ENCODE assay signal across 1 cellular context in genomic region chr9:137229903-137230719, GRCh38.
TF ChIP-seq lines count a peak whose summit lies in the region.

No MANE protein-coding gene starts in this region.

TF ChIP-seq in HepG2, 621 proteins besides CTCF, POLR2A, EP300 and RAD21 (continued from another document and continues in another):
- TF ChIP-seq SIN3A (IDR thresholded peaks at IDR 0.05; ENCODE audit: borderline replicate concordance, low read depth, low read length) (0 out of 2 replicates have a peak, but pooled peaks have one; percentile 21), KDM1A (CRISPR knock-in tag; IDR thresholded peaks at IDR 0.05) (no peak), CBX5 (CRISPR knock-in tag; IDR thresholded peaks at IDR 0.05; ENCODE audit: borderline replicate concordance) (no peak; the same call in 1 of the 2 replicates), MZF1 (CRISPR knock-in tag; IDR thresholded peaks at IDR 0.05; ENCODE audit: borderline replicate concordance) (no peak), RFXAP (CRISPR knock-in tag; IDR thresholded peaks at IDR 0.05; ENCODE audit: borderline replicate concordance) (no peak), SIX1 (CRISPR knock-in tag; IDR thresholded peaks at IDR 0.05; ENCODE audit: borderline replicate concordance) (no peak; the same call in 1 of the 2 replicates), ZNF251 (CRISPR knock-in tag; IDR thresholded peaks at IDR 0.05) (no peak), LCORL (IDR thresholded peaks at IDR 0.05) (no peak), LCORL (CRISPR knock-in tag; IDR thresholded peaks at IDR 0.05) (peak; percentile 68), ZNF816 (CRISPR knock-in tag; IDR thresholded peaks at IDR 0.05; ENCODE audit: borderline replicate concordance) (0 out of 2 replicates have a peak, but pooled peaks have one; percentile 72), NR0B2 (CRISPR knock-in tag; IDR thresholded peaks at IDR 0.05) (no peak), ZNF773 (CRISPR knock-in tag; IDR thresholded peaks at IDR 0.05; ENCODE audit: borderline replicate concordance) (no peak), ZNF441 (CRISPR knock-in tag; IDR thresholded peaks at IDR 0.05; ENCODE audit: borderline replicate concordance) (no peak), NCOR1 (IDR thresholded peaks at IDR 0.05; ENCODE audit: borderline replicate concordance, low read length) (no peak), MEF2D (CRISPR knock-in tag; IDR thresholded peaks at IDR 0.05) (peak; percentile 33; the same call in 1 of the 2 replicates), ZNF614 (CRISPR knock-in tag; IDR thresholded peaks at IDR 0.05; ENCODE audit: borderline replicate concordance) (peak; percentile 67; the same call in 1 of the 2 replicates), TCF12 (IDR thresholded peaks at IDR 0.05) (no peak), TCF12 (CRISPR knock-in tag; IDR thresholded peaks at IDR 0.05) (peak; percentile 46), PRPF4 (IDR thresholded peaks at IDR 0.05; ENCODE audit: low read depth, low read length, poor library complexity, severe bottlenecking) (no peak), FLYWCH1 (CRISPR knock-in tag; IDR thresholded peaks at IDR 0.05) (no peak), ARID3A (IDR thresholded peaks at IDR 0.05; ENCODE audit: low read depth, low read length) (no peak), PHF8 (CRISPR knock-in tag; IDR thresholded peaks at IDR 0.05) (no peak), NFIC (IDR thresholded peaks at IDR 0.05; ENCODE audit: low read length) (no peak), ZNF142 (CRISPR knock-in tag; IDR thresholded peaks at IDR 0.05) (no peak), HNF4G (IDR thresholded peaks at IDR 0.05; ENCODE audit: borderline replicate concordance, low read depth, low read length) (peak; percentile 48; the same call in 1 of the 2 replicates), HNF4G (CRISPR knock-in tag; IDR thresholded peaks at IDR 0.05; ENCODE audit: borderline replicate concordance, low read depth) (peak; percentile 83; the same call in 1 of the 2 replicates), ZSCAN20 (CRISPR knock-in tag; IDR thresholded peaks at IDR 0.05; ENCODE audit: borderline replicate concordance) (no peak), RFX1 (IDR thresholded peaks at IDR 0.05) (no peak), CHD2 (IDR thresholded peaks at IDR 0.05; ENCODE audit: low read depth, low read length) (no peak), GTF3A (CRISPR knock-in tag; conservative IDR thresholded peaks at IDR 0.05) (no peak), DR1 (CRISPR knock-in tag; IDR thresholded peaks at IDR 0.05) (no peak), SPEN (CRISPR knock-in tag; IDR thresholded peaks at IDR 0.05; ENCODE audit: low read depth) (peak; percentile 75; the same call in 1 of the 2 replicates), ELF3 (CRISPR knock-in tag; IDR thresholded peaks at IDR 0.05) (peak; percentile 48), ZNF121 (CRISPR knock-in tag; IDR thresholded peaks at IDR 0.05) (no peak), ZNF253 (CRISPR knock-in tag; IDR thresholded peaks at IDR 0.05; ENCODE audit: borderline replicate concordance) (no peak), RERE (CRISPR knock-in tag; IDR thresholded peaks at IDR 0.05; ENCODE audit: low read depth) (no peak), ZNF75D (CRISPR knock-in tag; IDR thresholded peaks at IDR 0.05; ENCODE audit: borderline replicate concordance) (no peak), ZBTB38 (CRISPR knock-in tag; IDR thresholded peaks at IDR 0.05) (peak; percentile 40; the same call in 1 of the 2 replicates), NPAS2 (CRISPR knock-in tag; IDR thresholded peaks at IDR 0.05; ENCODE audit: borderline replicate concordance) (no peak)
- TF ChIP-seq, protein P1, sequence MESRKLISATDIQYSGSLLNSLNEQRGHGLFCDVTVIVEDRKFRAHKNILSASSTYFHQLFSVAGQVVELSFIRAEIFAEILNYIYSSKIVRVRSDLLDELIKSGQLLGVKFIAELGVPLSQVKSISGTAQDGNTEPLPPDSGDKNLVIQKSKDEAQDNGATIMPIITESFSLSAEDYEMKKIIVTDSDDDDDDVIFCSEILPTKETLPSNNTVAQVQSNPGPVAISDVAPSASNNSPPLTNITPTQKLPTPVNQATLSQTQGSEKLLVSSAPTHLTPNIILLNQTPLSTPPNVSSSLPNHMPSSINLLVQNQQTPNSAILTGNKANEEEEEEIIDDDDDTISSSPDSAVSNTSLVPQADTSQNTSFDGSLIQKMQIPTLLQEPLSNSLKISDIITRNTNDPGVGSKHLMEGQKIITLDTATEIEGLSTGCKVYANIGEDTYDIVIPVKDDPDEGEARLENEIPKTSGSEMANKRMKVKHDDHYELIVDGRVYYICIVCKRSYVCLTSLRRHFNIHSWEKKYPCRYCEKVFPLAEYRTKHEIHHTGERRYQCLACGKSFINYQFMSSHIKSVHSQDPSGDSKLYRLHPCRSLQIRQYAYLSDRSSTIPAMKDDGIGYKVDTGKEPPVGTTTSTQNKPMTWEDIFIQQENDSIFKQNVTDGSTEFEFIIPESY (CRISPR knock-in tag; IDR thresholded peaks at IDR 0.05), result no peak; the same call in 1 of the 2 replicates
- TF ChIP-seq, protein P2, sequence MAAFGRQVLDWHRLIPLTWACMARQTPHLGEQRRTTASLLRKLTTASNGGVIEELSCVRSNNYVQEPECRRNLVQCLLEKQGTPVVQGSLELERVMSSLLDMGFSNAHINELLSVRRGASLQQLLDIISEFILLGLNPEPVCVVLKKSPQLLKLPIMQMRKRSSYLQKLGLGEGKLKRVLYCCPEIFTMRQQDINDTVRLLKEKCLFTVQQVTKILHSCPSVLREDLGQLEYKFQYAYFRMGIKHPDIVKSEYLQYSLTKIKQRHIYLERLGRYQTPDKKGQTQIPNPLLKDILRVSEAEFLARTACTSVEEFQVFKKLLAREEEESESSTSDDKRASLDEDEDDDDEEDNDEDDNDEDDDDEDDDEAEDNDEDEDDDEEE (CRISPR knock-in tag; IDR thresholded peaks at IDR 0.05), result no peak
- TF ChIP-seq, protein P3, sequence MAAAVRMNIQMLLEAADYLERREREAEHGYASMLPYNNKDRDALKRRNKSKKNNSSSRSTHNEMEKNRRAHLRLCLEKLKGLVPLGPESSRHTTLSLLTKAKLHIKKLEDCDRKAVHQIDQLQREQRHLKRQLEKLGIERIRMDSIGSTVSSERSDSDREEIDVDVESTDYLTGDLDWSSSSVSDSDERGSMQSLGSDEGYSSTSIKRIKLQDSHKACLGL (CRISPR knock-in tag; IDR thresholded peaks at IDR 0.05), result no peak
- TF ChIP-seq, protein P4, sequence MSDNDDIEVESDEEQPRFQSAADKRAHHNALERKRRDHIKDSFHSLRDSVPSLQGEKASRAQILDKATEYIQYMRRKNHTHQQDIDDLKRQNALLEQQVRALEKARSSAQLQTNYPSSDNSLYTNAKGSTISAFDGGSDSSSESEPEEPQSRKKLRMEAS (IDR thresholded peaks at IDR 0.05), result no peak
- TF ChIP-seq, protein P5, sequence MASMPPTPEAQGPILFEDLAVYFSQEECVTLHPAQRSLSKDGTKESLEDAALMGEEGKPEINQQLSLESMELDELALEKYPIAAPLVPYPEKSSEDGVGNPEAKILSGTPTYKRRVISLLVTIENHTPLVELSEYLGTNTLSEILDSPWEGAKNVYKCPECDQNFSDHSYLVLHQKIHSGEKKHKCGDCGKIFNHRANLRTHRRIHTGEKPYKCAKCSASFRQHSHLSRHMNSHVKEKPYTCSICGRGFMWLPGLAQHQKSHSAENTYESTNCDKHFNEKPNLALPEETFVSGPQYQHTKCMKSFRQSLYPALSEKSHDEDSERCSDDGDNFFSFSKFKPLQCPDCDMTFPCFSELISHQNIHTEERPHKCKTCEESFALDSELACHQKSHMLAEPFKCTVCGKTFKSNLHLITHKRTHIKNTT (CRISPR knock-in tag; IDR thresholded peaks at IDR 0.05), result no peak
- TF ChIP-seq, protein P6, sequence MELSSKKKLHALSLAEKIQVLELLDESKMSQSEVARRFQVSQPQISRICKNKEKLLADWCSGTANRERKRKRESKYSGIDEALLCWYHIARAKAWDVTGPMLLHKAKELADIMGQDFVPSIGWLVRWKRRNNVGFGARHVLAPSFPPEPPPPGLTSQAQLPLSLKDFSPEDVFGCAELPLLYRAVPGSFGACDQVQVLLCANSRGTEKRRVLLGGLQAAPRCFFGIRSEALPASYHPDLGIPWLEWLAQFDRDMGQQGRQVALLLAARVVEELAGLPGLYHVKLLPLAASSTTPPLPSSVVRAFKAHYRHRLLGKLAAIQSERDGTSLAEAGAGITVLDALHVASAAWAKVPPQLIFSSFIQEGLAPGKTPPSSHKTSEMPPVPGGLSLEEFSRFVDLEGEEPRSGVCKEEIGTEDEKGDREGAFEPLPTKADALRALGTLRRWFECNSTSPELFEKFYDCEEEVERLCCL (CRISPR knock-in tag; IDR thresholded peaks at IDR 0.05; ENCODE audit: borderline replicate concordance), result no peak
